In the genomic region with DNA sequence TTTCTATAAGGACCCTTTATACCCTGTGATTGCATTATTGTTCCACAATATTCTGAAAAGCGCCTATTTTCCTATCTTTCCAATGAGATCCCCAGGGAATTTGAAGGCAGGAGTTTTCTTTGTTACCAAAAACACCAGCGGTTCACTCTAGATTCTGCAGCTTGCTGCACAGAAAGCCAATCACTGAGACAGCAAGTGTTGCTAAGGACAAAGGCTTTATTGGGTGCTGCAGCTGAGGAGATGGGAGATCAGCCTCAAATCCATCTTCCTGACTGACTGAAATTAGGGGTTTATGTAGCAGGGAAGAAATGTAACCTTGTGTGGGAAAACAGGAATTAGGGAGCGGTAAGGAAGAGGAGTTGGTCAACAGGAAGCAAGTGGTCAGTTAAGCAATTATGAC, we compare ENCODE assay signal across 32 cellular contexts. TPM values are rescaled to one million over a fixed set of nuclear protein-coding genes. Genes with fewer than 3 reads are reported as not detected.
"Had no signal": no experiment of that assay in that cellular context is flagged by ENCODE, and none has a peak within 500 bp of the region (broad histone marks: within the 10 kb centered on the region; RNA-seq: fewer than 3 reads in every experiment).

No MANE protein-coding gene starts in this region.

- H3K4me3 ChIP-seq: adrenal gland, ascending aorta, breast epithelium, cardiac muscle cell, colonic mucosa had no signal

- FAIRE-seq: endometrium, TTC549 had no signal

- H3K36me3 ChIP-seq: adrenal gland, ascending aorta, breast epithelium, cardiac muscle cell, colonic mucosa had no signal

- H3K4me1 ChIP-seq: adrenal gland, ascending aorta, breast epithelium, colonic mucosa had no signal

- H3K9me3 ChIP-seq: adrenal gland, ascending aorta, colonic mucosa had no signal

- ATAC-seq: activated CD8-positive, alpha-beta T cell treated with anti-CD3 and anti-CD28 coated beads for 36 hours; activated naive CD8-positive, alpha-beta T cell treated with anti-CD3 and anti-CD28 coated beads, Interleukin-2, amount 50 U/mL, for 24 hours; esophagus mucosa; WTC11 had no signal

- DNase-seq: activated CD4-positive, alpha-beta T cell treated with anti-CD3 and anti-CD28 coated beads for 1 hour; activated CD4-positive, alpha-beta T cell treated with anti-CD3 and anti-CD28 coated beads for 4 hours; activated CD4-positive, alpha-beta T cell treated with anti-CD3 and anti-CD28 coated beads, Interleukin-2, amount 50 U/mL, for 1 hour; activated CD4-positive, alpha-beta T cell treated with anti-CD3 and anti-CD28 coated beads, Interleukin-2, amount 50 U/mL, for 48 hours; activated CD8-positive, alpha-beta memory T cell treated with anti-CD3 and anti-CD28 coated beads for 24 hours; activated CD8-positive, alpha-beta T cell treated with anti-CD3 and anti-CD28 coated beads for 36 hours; activated effector memory CD4-positive, alpha-beta T cell treated with anti-CD3 and anti-CD28 coated beads, Interleukin-2, amount 50 U/mL, for 16 hours; activated naive CD4-positive, alpha-beta T cell treated with anti-CD3 and anti-CD28 coated beads for 36 hours; activated naive CD8-positive, alpha-beta T cell treated with anti-CD3 and anti-CD28 coated beads for 36 hours; activated naive CD8-positive, alpha-beta T cell treated with anti-CD3 and anti-CD28 coated beads, Interleukin-2, amount 50 U/mL, for 24 hours; activated T-cell treated with anti-CD3 and anti-CD28 coated beads, Interleukin-2, amount 50 U/mL, for 1 hour; activated T-cell treated with anti-CD3 and anti-CD28 coated beads, Interleukin-2, amount 50 U/mL, for 48 hours; adrenal gland; central memory CD4-positive, alpha-beta T cell; cerebellar nuclear complex; colonic mucosa; effector CD8-positive, alpha-beta T cell; foreskin fibroblast; head of caudate nucleus; T-helper 2 cell had no signal

- H3K27me3 ChIP-seq: adrenal gland, ascending aorta, breast epithelium, cardiac muscle cell, colonic mucosa had no signal

- H3K27ac ChIP-seq: adrenal gland, ascending aorta, breast epithelium, cardiac muscle cell, colonic mucosa, VCaP had no signal

RNA-seq across cellular contexts. Expression of a gene that starts 42.6 kb away (rescaled TPM):
- total RNA-seq: activated CD8-positive, alpha-beta T cell treated with anti-CD3 and anti-CD28 coated beads for 36 hours; activated naive CD4-positive, alpha-beta T cell treated with anti-CD3 and anti-CD28 coated beads for 36 hours; activated naive CD8-positive, alpha-beta T cell treated with anti-CD3 and anti-CD28 coated beads for 36 hours; activated T-helper 1 cell treated with anti-CD3 and anti-CD28 coated beads, Interleukin-12 subunit alpha, Interleukin-12 subunit beta, Interleukin-2, Interleukin-4 antibody, amounts not matched to agents 30 ng/mL and 10 ng/mL and 1 ng/mL, durations not matched to agents 14 hours and 24 hours and 36 hours; activated T-helper 2 cell treated with anti-CD3 and anti-CD28 coated beads, Interferon-gamma antibody, Interleukin-2, Interleukin-4, amounts not matched to agents 10 μg/mL and 5 μg/mL and 100 μg/mL, durations not matched to agents 14 hours and 24 hours and 36 hours; ascending aorta; dermis microvascular lymphatic vessel endothelial cell; T-helper 1 cell treated with Interleukin-12 subunit alpha and Interleukin-12 subunit beta and Interleukin-4 antibody, amounts not matched to agents 30 ng/mL and 1 ng/mL, for 36 hours had no signal
